ENCODE assay signal across 1 cellular context in the genomic region with DNA sequence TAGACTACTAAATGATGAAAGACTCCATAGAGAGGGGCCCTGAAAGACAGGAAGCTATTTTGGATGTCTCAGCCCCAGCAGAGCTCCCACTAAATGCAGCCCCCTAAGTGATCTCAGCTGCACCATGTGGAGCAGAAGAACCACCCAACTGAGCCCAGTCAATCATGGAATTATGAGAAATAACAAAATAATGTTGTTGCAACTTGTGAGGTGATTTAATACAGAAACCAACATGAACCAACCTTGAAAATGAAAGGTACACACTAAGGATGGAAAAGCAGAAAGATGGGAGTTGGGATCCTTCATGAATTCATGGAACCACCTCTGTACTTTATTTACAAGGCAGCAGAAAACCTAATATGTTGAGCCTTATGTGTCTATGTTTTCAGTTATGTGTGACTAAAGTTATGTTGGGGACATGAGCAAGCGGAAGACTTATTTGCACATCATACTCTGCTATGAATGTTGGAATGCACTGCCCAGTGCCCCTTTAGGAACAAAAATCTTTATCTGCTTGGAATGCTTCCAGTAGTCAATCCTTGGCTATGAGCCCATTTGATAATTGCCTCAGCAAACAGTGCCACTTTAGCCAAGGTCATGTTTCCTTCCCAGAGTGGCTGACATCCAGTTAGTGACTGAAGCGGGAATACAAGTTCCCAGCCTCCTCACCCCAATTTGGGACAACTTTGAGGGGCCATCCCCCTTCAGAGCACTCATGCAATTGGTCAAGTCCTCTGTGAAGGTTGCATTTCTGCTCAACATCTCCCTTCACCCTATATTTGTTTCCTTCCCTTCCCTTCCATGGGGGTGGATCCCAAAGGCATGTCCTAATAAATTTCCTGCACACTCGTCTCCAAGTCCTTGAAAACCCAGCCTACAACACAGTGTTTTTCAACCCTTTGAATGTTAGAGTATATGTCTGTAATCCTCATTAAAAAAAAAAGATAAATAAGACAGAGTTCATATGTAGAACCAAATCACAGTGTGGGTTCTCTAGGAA.
A peak's percentile ranks its signal among the peaks of the same experiment; 100 is the strongest.
TF ChIP-seq lines count a peak whose summit lies in the region.

No MANE protein-coding gene starts in this region.

TF ChIP-seq in HepG2, 621 proteins besides CTCF, POLR2A, EP300 and RAD21 (continued from another document and continues in another):
- TF ChIP-seq ZNF18 (CRISPR knock-in tag; IDR thresholded peaks at IDR 0.05; ENCODE audit: insufficient replicate concordance) = peak; percentile 32
- TF ChIP-seq ZKSCAN5 (CRISPR knock-in tag; IDR thresholded peaks at IDR 0.05) = no peak
- no peak for TF ChIP-seq ZNF577 (CRISPR knock-in tag; IDR thresholded peaks at IDR 0.05; ENCODE audit: borderline replicate concordance, low read depth)
- peak; percentile 50; the same call in 1 of the 2 replicates for TF ChIP-seq ZNF275 (CRISPR knock-in tag; IDR thresholded peaks at IDR 0.05; ENCODE audit: borderline replicate concordance)
- TF ChIP-seq, protein P1, sequence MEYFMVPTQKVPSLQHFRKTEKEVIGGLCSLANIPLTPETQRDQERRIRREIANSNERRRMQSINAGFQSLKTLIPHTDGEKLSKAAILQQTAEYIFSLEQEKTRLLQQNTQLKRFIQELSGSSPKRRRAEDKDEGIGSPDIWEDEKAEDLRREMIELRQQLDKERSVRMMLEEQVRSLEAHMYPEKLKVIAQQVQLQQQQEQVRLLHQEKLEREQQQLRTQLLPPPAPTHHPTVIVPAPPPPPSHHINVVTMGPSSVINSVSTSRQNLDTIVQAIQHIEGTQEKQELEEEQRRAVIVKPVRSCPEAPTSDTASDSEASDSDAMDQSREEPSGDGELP (IDR thresholded peaks at IDR 0.05; ENCODE audit: borderline replicate concordance, low read depth) = peak; percentile 6; the same call in 1 of the 2 replicates
- no peak for TF ChIP-seq KLF13 (CRISPR knock-in tag; IDR thresholded peaks at IDR 0.05)
- TF ChIP-seq REXO4 (CRISPR knock-in tag; IDR thresholded peaks at IDR 0.05; ENCODE audit: borderline replicate concordance) = no peak
- no peak for TF ChIP-seq ZFP36 (IDR thresholded peaks at IDR 0.05; ENCODE audit: borderline replicate concordance, low read depth, low read length, partially characterized antibody)
- TF ChIP-seq ZNF674 (CRISPR knock-in tag; IDR thresholded peaks at IDR 0.05; ENCODE audit: low read depth) = no peak
- no peak for TF ChIP-seq ZNF572 (CRISPR knock-in tag; IDR thresholded peaks at IDR 0.05)
- TF ChIP-seq ZZZ3 (CRISPR knock-in tag; IDR thresholded peaks at IDR 0.05; ENCODE audit: borderline replicate concordance) = no peak
- no peak for TF ChIP-seq BATF2 (CRISPR knock-in tag; IDR thresholded peaks at IDR 0.05)
- TF ChIP-seq, protein P2, sequence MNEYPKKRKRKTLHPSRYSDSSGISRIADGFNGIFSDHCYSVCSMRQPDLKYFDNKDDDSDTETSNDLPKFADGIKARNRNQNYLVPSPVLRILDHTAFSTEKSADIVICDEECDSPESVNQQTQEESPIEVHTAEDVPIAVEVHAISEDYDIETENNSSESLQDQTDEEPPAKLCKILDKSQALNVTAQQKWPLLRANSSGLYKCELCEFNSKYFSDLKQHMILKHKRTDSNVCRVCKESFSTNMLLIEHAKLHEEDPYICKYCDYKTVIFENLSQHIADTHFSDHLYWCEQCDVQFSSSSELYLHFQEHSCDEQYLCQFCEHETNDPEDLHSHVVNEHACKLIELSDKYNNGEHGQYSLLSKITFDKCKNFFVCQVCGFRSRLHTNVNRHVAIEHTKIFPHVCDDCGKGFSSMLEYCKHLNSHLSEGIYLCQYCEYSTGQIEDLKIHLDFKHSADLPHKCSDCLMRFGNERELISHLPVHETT (CRISPR knock-in tag; conservative IDR thresholded peaks at IDR 0.05) = peak; percentile 69; the same call in 1 of the 2 replicates
- no peak for TF ChIP-seq ZNF530 (CRISPR knock-in tag; IDR thresholded peaks at IDR 0.05; ENCODE audit: low read depth)
- TF ChIP-seq MXD1 (CRISPR knock-in tag; IDR thresholded peaks at IDR 0.05) = no peak
- TF ChIP-seq ZNF282 (IDR thresholded peaks at IDR 0.05; ENCODE audit: partially characterized antibody) = no peak
- TF ChIP-seq, protein P3, sequence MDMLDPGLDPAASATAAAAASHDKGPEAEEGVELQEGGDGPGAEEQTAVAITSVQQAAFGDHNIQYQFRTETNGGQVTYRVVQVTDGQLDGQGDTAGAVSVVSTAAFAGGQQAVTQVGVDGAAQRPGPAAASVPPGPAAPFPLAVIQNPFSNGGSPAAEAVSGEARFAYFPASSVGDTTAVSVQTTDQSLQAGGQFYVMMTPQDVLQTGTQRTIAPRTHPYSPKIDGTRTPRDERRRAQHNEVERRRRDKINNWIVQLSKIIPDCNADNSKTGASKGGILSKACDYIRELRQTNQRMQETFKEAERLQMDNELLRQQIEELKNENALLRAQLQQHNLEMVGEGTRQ (IDR thresholded peaks at IDR 0.05; ENCODE audit: low read depth, low read length) = no peak
- TF ChIP-seq, protein P3 (CRISPR knock-in tag; IDR thresholded peaks at IDR 0.05; ENCODE audit: borderline replicate concordance) = peak; percentile 37; the same call in 1 of the 2 replicates
- TF ChIP-seq ELF3 (CRISPR knock-in tag; IDR thresholded peaks at IDR 0.05) = peak; percentile 98
- TF ChIP-seq TOE1 (CRISPR knock-in tag; IDR thresholded peaks at IDR 0.05) = no peak
- no peak for TF ChIP-seq ZBTB44 (CRISPR knock-in tag; IDR thresholded peaks at IDR 0.05)
- peak; percentile 89 for TF ChIP-seq CEBPG (CRISPR knock-in tag; IDR thresholded peaks at IDR 0.05)
- TF ChIP-seq HNRNPK (IDR thresholded peaks at IDR 0.05; ENCODE audit: low read depth, low read length, poor library complexity, severe bottlenecking) = no peak
- TF ChIP-seq CBX1 (IDR thresholded peaks at IDR 0.05; ENCODE audit: low read depth) = peak; percentile 47
- no peak for TF ChIP-seq PREB (CRISPR knock-in tag; IDR thresholded peaks at IDR 0.05)
- no peak for TF ChIP-seq SMAD1 (CRISPR knock-in tag; IDR thresholded peaks at IDR 0.05; ENCODE audit: borderline replicate concordance, low read depth)
- peak; percentile 87 for TF ChIP-seq NR2F6 (IDR thresholded peaks at IDR 0.05)
- TF ChIP-seq NR2F6 (CRISPR knock-in tag; IDR thresholded peaks at IDR 0.05) = peak; percentile 95
- TF ChIP-seq ZNF230 (CRISPR knock-in tag; IDR thresholded peaks at IDR 0.05) = no peak
- TF ChIP-seq KDM6A (CRISPR knock-in tag; IDR thresholded peaks at IDR 0.05; ENCODE audit: low read depth) = peak; percentile 57; the same call in 1 of the 2 replicates
- peak; percentile 71 for TF ChIP-seq ASH2L (IDR thresholded peaks at IDR 0.05; ENCODE audit: insufficient read length, low read depth, low read length)
- peak; percentile 94 for TF ChIP-seq SIX4 (CRISPR knock-in tag; IDR thresholded peaks at IDR 0.05)
- no peak for TF ChIP-seq ZNF367 (CRISPR knock-in tag; IDR thresholded peaks at IDR 0.05; ENCODE audit: borderline replicate concordance)
- no peak for TF ChIP-seq NAIF1 (CRISPR knock-in tag; IDR thresholded peaks at IDR 0.05; ENCODE audit: borderline replicate concordance)
- TF ChIP-seq ZNF709 (CRISPR knock-in tag; IDR thresholded peaks at IDR 0.05) = no peak; the same call in 1 of the 2 replicates
- peak; percentile 95; the same call in 1 of the 2 replicates for TF ChIP-seq FOXK1 (CRISPR knock-in tag; IDR thresholded peaks at IDR 0.05; ENCODE audit: borderline replicate concordance, low read depth)
- TF ChIP-seq ZNF878 (CRISPR knock-in tag; IDR thresholded peaks at IDR 0.05) = peak; percentile 90; the same call in 1 of the 2 replicates
- TF ChIP-seq, protein P4, sequence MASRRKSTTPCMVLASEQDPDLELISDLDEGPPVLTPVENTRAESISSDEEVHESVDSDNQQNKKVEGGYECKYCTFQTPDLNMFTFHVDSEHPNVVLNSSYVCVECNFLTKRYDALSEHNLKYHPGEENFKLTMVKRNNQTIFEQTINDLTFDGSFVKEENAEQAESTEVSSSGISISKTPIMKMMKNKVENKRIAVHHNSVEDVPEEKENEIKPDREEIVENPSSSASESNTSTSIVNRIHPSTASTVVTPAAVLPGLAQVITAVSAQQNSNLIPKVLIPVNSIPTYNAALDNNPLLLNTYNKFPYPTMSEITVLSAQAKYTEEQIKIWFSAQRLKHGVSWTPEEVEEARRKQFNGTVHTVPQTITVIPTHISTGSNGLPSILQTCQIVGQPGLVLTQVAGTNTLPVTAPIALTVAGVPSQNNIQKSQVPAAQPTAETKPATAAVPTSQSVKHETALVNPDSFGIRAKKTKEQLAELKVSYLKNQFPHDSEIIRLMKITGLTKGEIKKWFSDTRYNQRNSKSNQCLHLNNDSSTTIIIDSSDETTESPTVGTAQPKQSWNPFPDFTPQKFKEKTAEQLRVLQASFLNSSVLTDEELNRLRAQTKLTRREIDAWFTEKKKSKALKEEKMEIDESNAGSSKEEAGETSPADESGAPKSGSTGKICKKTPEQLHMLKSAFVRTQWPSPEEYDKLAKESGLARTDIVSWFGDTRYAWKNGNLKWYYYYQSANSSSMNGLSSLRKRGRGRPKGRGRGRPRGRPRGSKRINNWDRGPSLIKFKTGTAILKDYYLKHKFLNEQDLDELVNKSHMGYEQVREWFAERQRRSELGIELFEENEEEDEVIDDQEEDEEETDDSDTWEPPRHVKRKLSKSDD (CRISPR knock-in tag; IDR thresholded peaks at IDR 0.05; ENCODE audit: low read depth) = peak; percentile 71; the same call in 1 of the 2 replicates
- 0 out of 2 replicates have a peak, but pooled peaks have one; percentile 17 for TF ChIP-seq MZF1 (CRISPR knock-in tag; IDR thresholded peaks at IDR 0.05; ENCODE audit: borderline replicate concordance)
- peak; percentile 97 for TF ChIP-seq FOXA3 (CRISPR knock-in tag; IDR thresholded peaks at IDR 0.05)
- peak; percentile 57 for TF ChIP-seq JUND (CRISPR knock-in tag; IDR thresholded peaks at IDR 0.05)
- no peak for TF ChIP-seq ZNF333 (CRISPR knock-in tag; IDR thresholded peaks at IDR 0.05; ENCODE audit: borderline replicate concordance)
- TF ChIP-seq SIN3A (IDR thresholded peaks at IDR 0.05; ENCODE audit: borderline replicate concordance, low read depth, low read length) = no peak
- no peak for TF ChIP-seq CENPBD1 (CRISPR knock-in tag; IDR thresholded peaks at IDR 0.05; ENCODE audit: borderline replicate concordance, low read depth)
- no peak; the same call in 1 of the 2 replicates for TF ChIP-seq ZNF670 (CRISPR knock-in tag; IDR thresholded peaks at IDR 0.05; ENCODE audit: borderline replicate concordance)
- no peak for TF ChIP-seq ZNF136 (CRISPR knock-in tag; IDR thresholded peaks at IDR 0.05; ENCODE audit: low read depth)
